ENCODE assay signal across 11 cellular contexts in the genomic region with DNA sequence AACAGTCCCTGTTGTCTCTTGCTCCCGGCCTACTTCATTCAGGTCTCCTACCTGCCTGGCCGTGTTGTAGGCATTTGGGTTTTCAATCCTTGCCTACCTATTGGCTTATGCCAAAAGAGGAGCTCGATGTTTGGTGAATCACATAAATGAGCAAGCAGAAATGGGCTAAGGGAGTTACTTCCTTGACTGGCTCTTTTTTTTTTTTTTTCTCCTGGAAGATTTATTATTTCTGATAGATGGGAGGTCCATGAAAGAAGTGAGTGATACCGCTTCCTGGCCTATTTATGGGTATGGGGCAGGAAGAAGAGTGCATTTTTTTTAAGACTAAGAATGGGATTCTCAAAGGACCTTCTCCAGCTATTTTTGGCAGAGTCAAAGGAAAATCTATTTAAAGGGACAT.
A peak's percentile ranks its signal among the peaks of the same experiment; 100 is the strongest.
DNase-seq lines count a peak whose midpoint lies in the region; ATAC-seq and TF ChIP-seq lines count a peak whose summit lies in the region.
"Had no signal": no experiment of that assay in that cellular context is flagged by ENCODE, and none has a peak within 500 bp of the region (broad histone marks: within the 10 kb centered on the region; RNA-seq: fewer than 3 reads in every experiment).

No MANE protein-coding gene starts in this region.

- no peaks in the 10 kb centered on the region for H3K27me3 ChIP-seq in MG63

- POLR2A ChIA-PET in RWPE1 (lab: Yijun Ruan, JAX; ENCODE audit: low non-redundant PET), result interaction anchor here (0.7 kb wide), 1 partner anchor 26 kb away, joined by 7 read pairs; no protein-coding TSS in a partner anchor

- no peaks in the 10 kb centered on the region for H3K9me3 ChIP-seq in MG63

- H3K4me3 ChIP-seq in AG10803 (ENCODE audit: low read length) (no peak overlapping the region), fibroblast of mammary gland (ENCODE audit: control insufficient read depth, low read depth, low read length) (no peak overlapping the region), MG63 (no peak overlapping the region)

- DNase-seq in AG10803 (ENCODE audit: low read depth), result peak; percentile 39
- peak; percentile 32 for DNase-seq in RWPE1 (ENCODE audit: low spot score)
- peak; percentile 81 for DNase-seq in fibroblast of mammary gland (ENCODE audit: low read depth)
- no peak for DNase-seq in omental fat pad (ENCODE audit: low spot score)
- no peak for DNase-seq in islet precursor cell
- DNase-seq in SHP77 treated with DMSO at 0.1 percent for 48 hours (lab: John Stamatoyannopoulos, UW), result no peak
- no peak for DNase-seq in MG63
- no peak for DNase-seq in SHP77 (lab: John Stamatoyannopoulos, UW)
- DNase-seq: activated CD4-positive, CD25-positive, alpha-beta regulatory T cell treated with anti-CD3 and anti-CD28 coated beads, Interleukin-2, amount 50 U/mL, for 72 hours; central memory CD4-positive, alpha-beta T cell had no signal

- no peaks in the 10 kb centered on the region for H3K36me3 ChIP-seq in MG63

- ATAC-seq in omental fat pad (ENCODE audit: low FRiP score), result peak; percentile 16

- TF ChIP-seq CTCF in AG10803 (conservative IDR thresholded peaks at IDR 0.05; ENCODE audit: low read length) (no peak), RWPE1 (conservative IDR thresholded peaks at IDR 0.05; ENCODE audit: low read depth) (no peak), fibroblast of mammary gland (conservative IDR thresholded peaks at IDR 0.05; ENCODE audit: control insufficient read depth, insufficient read depth, low read depth, low read length) (no peak), omental fat pad (IDR thresholded peaks at IDR 0.05) (no peak)

- H3K27ac ChIP-seq in RWPE1, result no peak overlapping the region
- H3K27ac ChIP-seq: C4-2B had no signal

- CTCF ChIA-PET in RWPE1 (lab: Yijun Ruan, JAX), result interaction anchor here (0.6 to 0.8 kb wide), 3 partner anchors 47 to 339 kb away, joined by 3 to 4 read pairs (median 4); partner anchors contain the start of gene NR3C1

Comparison
In these comparisons a context has a peak if more than half of its experiments do, and no peak if none do; other contexts are left out.
1. DNase-seq: peak in AG10803 (single experiment), RWPE1 (single experiment) and fibroblast of mammary gland (single experiment); none in omental fat pad (single experiment), islet precursor cell (single experiment), SHP77 treated with DMSO at 0.1 percent for 48 hours (single experiment), MG63 (single experiment) and SHP77 (0 of 2).